ENCODE assay signal across 16 cellular contexts in the genomic region with DNA sequence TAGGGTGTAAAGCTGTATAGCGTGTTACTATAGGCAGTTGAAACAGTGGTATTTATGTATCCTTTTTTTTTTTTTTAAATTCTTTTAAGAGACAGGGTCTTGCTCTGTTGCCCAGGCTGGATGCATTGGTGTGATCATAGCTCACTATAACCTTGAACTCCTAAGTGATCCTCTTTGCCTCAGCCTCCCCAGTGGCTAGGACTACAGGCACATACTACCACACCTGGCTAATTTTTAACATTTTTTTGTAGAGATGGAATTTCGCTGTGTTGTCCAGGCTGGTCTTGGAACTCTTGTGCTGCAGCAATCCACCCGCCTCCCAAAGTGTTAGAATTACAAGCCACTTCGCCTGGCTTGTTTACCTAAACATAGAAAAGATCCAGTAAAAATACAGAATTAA. TPM values are rescaled to one million over a fixed set of nuclear protein-coding genes. Genes with fewer than 3 reads are reported as not detected.
A peak's percentile ranks its signal among the peaks of the same experiment; 100 is the strongest.
DNase-seq lines count a peak whose midpoint lies in the region; ATAC-seq and TF ChIP-seq lines count a peak whose summit lies in the region.
"Had no signal": no experiment of that assay in that cellular context is flagged by ENCODE, and none has a peak within 500 bp of the region (broad histone marks: within the 10 kb centered on the region; RNA-seq: fewer than 3 reads in every experiment).

No MANE protein-coding gene starts in this region.

- H4K20me1 ChIP-seq in DND-41 (ENCODE audit: insufficient read depth, low read length), result peaks cover 80% of the 10 kb centered on the region
- peaks cover 100% of the 10 kb centered on the region for H4K20me1 ChIP-seq in neural progenitor cell (ENCODE audit: low read depth)

- no peak overlapping the region for H2AFZ ChIP-seq in DND-41 (ENCODE audit: low read depth, low read length)
- no peak overlapping the region for H2AFZ ChIP-seq in neural progenitor cell (replicated peaks)

- peak overlapping the region; percentile 76 for H3K27ac Mint-ChIP-seq in activated T-cell treated with anti-CD3 and anti-CD28 coated beads, Interleukin-2, amount 50 U/mL, for 24 hours
- peak overlapping the region in 6 of 9 donors; percentile 1 to 60 (median 33) for H3K27ac Mint-ChIP-seq in naive thymus-derived CD4-positive, alpha-beta T cell
- no peak overlapping the region for H3K27ac Mint-ChIP-seq in neural progenitor cell

- peaks cover 60% of the 10 kb centered on the region for H3K36me3 Mint-ChIP-seq in activated T-cell treated with anti-CD3 and anti-CD28 coated beads, Interleukin-2, amount 50 U/mL, for 24 hours (ENCODE audit: low read depth)
- peaks cover 3 to 22% (median 11%) of the 10 kb centered on the region in 5 donors for H3K36me3 Mint-ChIP-seq in naive thymus-derived CD4-positive, alpha-beta T cell
- peaks cover 49% of the 10 kb centered on the region for H3K36me3 Mint-ChIP-seq in neural progenitor cell

- no peaks in the 10 kb centered on the region for H3K9me3 ChIP-seq in DND-41 (ENCODE audit: insufficient read depth, low read length, severe bottlenecking)
- no peaks in the 10 kb centered on the region for H3K9me3 ChIP-seq in naive thymus-derived CD4-positive, alpha-beta T cell (ENCODE audit: control insufficient read depth in 2 of 3, low read length in 3 of 3)
- no peaks in the 10 kb centered on the region for H3K9me3 ChIP-seq in neural progenitor cell (ENCODE audit: low read depth)
- H3K9me3 ChIP-seq: BLaER1 had no signal

- no peak overlapping the region for H3K4me2 ChIP-seq in DND-41 (ENCODE audit: insufficient read depth, low read length)
- no peak overlapping the region for H3K4me2 ChIP-seq in neural progenitor cell
- H3K4me2 ChIP-seq: BLaER1 had no signal

- H3K27me3 ChIP-seq in DND-41 (ENCODE audit: insufficient read depth, low read length, poor library complexity), result no peaks in the 10 kb centered on the region
- H3K27me3 ChIP-seq in naive thymus-derived CD4-positive, alpha-beta T cell (ENCODE audit: control insufficient read depth in 2 of 2, insufficient read depth in 2 of 2, low read length in 2 of 2), result no peaks in the 10 kb centered on the region
- no peaks in the 10 kb centered on the region for H3K27me3 ChIP-seq in neural progenitor cell
- H3K27me3 ChIP-seq: BLaER1 had no signal

- peaks cover 68% of the 10 kb centered on the region for H3K4me1 Mint-ChIP-seq in activated T-cell treated with anti-CD3 and anti-CD28 coated beads, Interleukin-2, amount 50 U/mL, for 24 hours (ENCODE audit: low read depth)
- H3K4me1 Mint-ChIP-seq in naive thymus-derived CD4-positive, alpha-beta T cell, result peaks cover 39 to 81% (median 68%) of the 10 kb centered on the region in 7 donors
- peaks cover 4% of the 10 kb centered on the region for H3K4me1 Mint-ChIP-seq in neural progenitor cell

- H3K36me3 ChIP-seq in DND-41 (ENCODE audit: insufficient read depth, low read length) (peaks cover 30% of the 10 kb centered on the region), neural progenitor cell (peaks cover 21% of the 10 kb centered on the region)
- peaks cover 18 to 25% (median 18%) of the 10 kb centered on the region in 3 experiments for H3K36me3 ChIP-seq in naive thymus-derived CD4-positive, alpha-beta T cell (ENCODE audit: control insufficient read depth in 2 of 3, insufficient read depth in 3 of 3, low read length in 3 of 3)

- no peak for DNase-seq in activated T-cell treated with anti-CD3 and anti-CD28 coated beads, Interleukin-2, amount 50 U/mL, for 24 hours
- no peak for DNase-seq in activated T-cell treated with anti-CD3 and anti-CD28 coated beads, Interleukin-2, amount 50 U/mL, for 1 hour
- DNase-seq in DND-41, result no peak
- DNase-seq in epithelial cell of prostate (ENCODE audit: low read depth, low spot score), result no peak
- no peak for DNase-seq in naive thymus-derived CD4-positive, alpha-beta T cell
- no peak for DNase-seq in neural progenitor cell (ENCODE audit: low spot score)
- DNase-seq in NCI-H526 treated with DMSO at 0.1 percent for 48 hours (lab: John Stamatoyannopoulos, UW), result no peak
- DNase-seq: 8988T, H9, NCI-H1417 treated with DMSO at 0.1 percent for 48 hours, NCI-H2029, NCI-H526 had no signal

- no peak overlapping the region for H3K4me3 ChIP-seq in DND-41 (ENCODE audit: low read depth in 1 of 2, low read length in 2 of 2)
- no peak overlapping the region for H3K4me3 ChIP-seq in naive thymus-derived CD4-positive, alpha-beta T cell (ENCODE audit: low read length)
- no peak overlapping the region for H3K4me3 ChIP-seq in neural progenitor cell
- H3K4me3 ChIP-seq: BLaER1 had no signal

- TF ChIP-seq CTCF in DND-41 (IDR thresholded peaks at IDR 0.05; ENCODE audit: borderline replicate concordance, extremely low read depth, low read length, poor library complexity, severe bottlenecking) (no peak), neural progenitor cell (IDR thresholded peaks at IDR 0.05) (no peak)

- ATAC-seq in DND-41 (ENCODE audit: insufficient read depth, low read depth) (0 out of 3 replicates have a peak, but pooled peaks have one; percentile 5), GM18520 (IDR thresholded peaks at IDR 0.05; ENCODE audit: unreplicated experiment) (no peak)
- no peak for ATAC-seq in naive thymus-derived CD4-positive, alpha-beta T cell

- intact Hi-C loops in naive thymus-derived CD4-positive, alpha-beta T cell (cut with micrococcal nuclease), result no loop called here

- H3K27ac ChIP-seq in DND-41 (ENCODE audit: low read length), result no peak overlapping the region
- H3K27ac ChIP-seq in epithelial cell of prostate, result peak overlapping the region; percentile 26
- H3K27ac ChIP-seq in naive thymus-derived CD4-positive, alpha-beta T cell (ENCODE audit: low read depth, low read length), result no peak overlapping the region
- no peak overlapping the region for H3K27ac ChIP-seq in neural progenitor cell
- H3K27ac ChIP-seq: BLaER1, RWPE1 had no signal

- no peak overlapping the region for H3K9ac ChIP-seq in DND-41 (ENCODE audit: low read depth, low read length)
- H3K9ac ChIP-seq in neural progenitor cell, result no peak overlapping the region
- H3K9ac ChIP-seq: BLaER1 had no signal

- POLR2A ChIA-PET in naive thymus-derived CD4-positive, alpha-beta T cell (lab: Charles Lee), result interaction anchor here (0.6 to 1.7 kb wide), 2 partner anchors 22 to 778 kb away, joined by 4 to 8 read pairs; a partner anchor contains a TSS

- H3K9me3 Mint-ChIP-seq in activated T-cell treated with anti-CD3 and anti-CD28 coated beads, Interleukin-2, amount 50 U/mL, for 24 hours, result no peaks in the 10 kb centered on the region
- no peaks in the 10 kb centered on the region for H3K9me3 Mint-ChIP-seq in naive thymus-derived CD4-positive, alpha-beta T cell
- H3K9me3 Mint-ChIP-seq in neural progenitor cell, result peaks cover 4% of the 10 kb centered on the region
- H3K9me3 Mint-ChIP-seq: H9, IgD-negative memory B cell had no signal

- no peak overlapping the region for H3K4me3 Mint-ChIP-seq in activated T-cell treated with anti-CD3 and anti-CD28 coated beads, Interleukin-2, amount 50 U/mL, for 24 hours
- peak overlapping the region in 5 of 10 donors; percentile 6 to 56 (median 30) for H3K4me3 Mint-ChIP-seq in naive thymus-derived CD4-positive, alpha-beta T cell
- H3K4me3 Mint-ChIP-seq in neural progenitor cell, result no peak overlapping the region
- H3K4me3 Mint-ChIP-seq: H9 had no signal

- CTCF ChIA-PET in naive thymus-derived CD4-positive, alpha-beta T cell (lab: Charles Lee), result no interaction called here

- H3K27me3 Mint-ChIP-seq in activated T-cell treated with anti-CD3 and anti-CD28 coated beads, Interleukin-2, amount 50 U/mL, for 24 hours, result no peaks in the 10 kb centered on the region
- H3K27me3 Mint-ChIP-seq in naive thymus-derived CD4-positive, alpha-beta T cell, result no peaks in the 10 kb centered on the region
- no peaks in the 10 kb centered on the region for H3K27me3 Mint-ChIP-seq in neural progenitor cell (ENCODE audit: insufficient read depth, low read depth)
- H3K27me3 Mint-ChIP-seq: IgD-negative memory B cell had no signal

- H3K4me1 ChIP-seq in DND-41 (ENCODE audit: insufficient read depth, low read length) (no peaks in the 10 kb centered on the region), neural progenitor cell (peaks cover 11% of the 10 kb centered on the region)
- peaks cover 18 to 36% of the 10 kb centered on the region in 2 donors for H3K4me1 ChIP-seq in naive thymus-derived CD4-positive, alpha-beta T cell (ENCODE audit: control insufficient read depth in 2 of 2, insufficient read depth in 2 of 2, low read length in 2 of 2)
- H3K4me1 ChIP-seq: BLaER1 had no signal

- H3K79me2 ChIP-seq in DND-41 (ENCODE audit: insufficient read depth, low read length) (peaks cover 97% of the 10 kb centered on the region), neural progenitor cell (ENCODE audit: low read depth) (peaks cover 100% of the 10 kb centered on the region)

- H3F3A ChIP-seq in neural progenitor cell (ENCODE audit: low read depth), result peaks cover 5% of the 10 kb centered on the region

RNA-seq across cellular contexts. Expression of a gene that starts 22.0 kb away (rescaled TPM):
- total RNA-seq in naive thymus-derived CD4-positive, alpha-beta T cell, result 100 to 1,000 TPM; 118 to 227 (median 177) TPM
- polyA plus RNA-seq in naive thymus-derived CD4-positive, alpha-beta T cell, result 10 to 100 TPM; 40.5 to 89.5 TPM
- total RNA-seq in neural progenitor cell (ENCODE audit: low replicate concordance), result 566 and 688 TPM in 2 replicates
